Comparison of ENCODE assay signal across 1 cellular context in genomic region chr19:56120371-56121179, GRCh38.
TF ChIP-seq lines count a peak whose summit lies in the region.

No MANE protein-coding gene starts in this region.

TF ChIP-seq in H1, 55 proteins besides CTCF, POLR2A, EP300 and RAD21 (continued from another document):
- TF ChIP-seq KDM5A (IDR thresholded peaks at IDR 0.05; ENCODE audit: low read length): no peak
- no peak for TF ChIP-seq CEBPB (IDR thresholded peaks at IDR 0.05; ENCODE audit: low read depth, low read length)
- TF ChIP-seq TBP (IDR thresholded peaks at IDR 0.05; ENCODE audit: low read depth, low read length): no peak
- TF ChIP-seq JUN (IDR thresholded peaks at IDR 0.05; ENCODE audit: low read depth, low read length): no peak
- TF ChIP-seq RNF2 (IDR thresholded peaks at IDR 0.05; ENCODE audit: borderline replicate concordance, low read depth, low read length, missing control alignments, poor library complexity, severe bottlenecking): no peak
- 0 out of 2 replicates have a peak, but pooled peaks have one; percentile 14 for TF ChIP-seq E2F6 (IDR thresholded peaks at IDR 0.05)
- TF ChIP-seq TAF7 (optimal IDR thresholded peaks at IDR 0.05; ENCODE audit: borderline replicate concordance, low read depth, low read length): peak; percentile 36
- no peak for TF ChIP-seq SP4 (IDR thresholded peaks at IDR 0.05; ENCODE audit: low read length)
- TF ChIP-seq ATF2 (IDR thresholded peaks at IDR 0.05; ENCODE audit: low read length): no peak
- TF ChIP-seq SIX5 (IDR thresholded peaks at IDR 0.05; ENCODE audit: low read depth, low read length): no peak
- peak; percentile 60 for TF ChIP-seq PHF8 (conservative IDR thresholded peaks at IDR 0.05; ENCODE audit: low read depth, low read length)
- peak; percentile 60 for TF ChIP-seq MAX (IDR thresholded peaks at IDR 0.05)
- TF ChIP-seq USF2 (IDR thresholded peaks at IDR 0.05; ENCODE audit: low read length): no peak
- peak; percentile 16 for TF ChIP-seq POLR2AphosphoS5 (IDR thresholded peaks at IDR 0.05; ENCODE audit: low read depth, low read length)
- TF ChIP-seq FOSL1 (IDR thresholded peaks at IDR 0.05; ENCODE audit: insufficient read depth, low read depth, low read length): no peak
- TF ChIP-seq RXRA (IDR thresholded peaks at IDR 0.05; ENCODE audit: insufficient read depth, low read depth, low read length): no peak
- TF ChIP-seq BACH1 (IDR thresholded peaks at IDR 0.05; ENCODE audit: low read length): peak; percentile 9; the same call in 1 of the 2 replicates
- TF ChIP-seq ASH2L (IDR thresholded peaks at IDR 0.05; ENCODE audit: low read length): peak; percentile 64
